In genomic region chr21:45060675-45061311, GRCh38 we compare ENCODE assay signal across 28 cellular contexts.
"Had no signal": no experiment of that assay in that cellular context is flagged by ENCODE, and none has a peak within 500 bp of the region (broad histone marks: within the 10 kb centered on the region; RNA-seq: fewer than 3 reads in every experiment).

No MANE protein-coding gene starts in this region.

- FAIRE-seq: endometrium, small intestine had no signal

- H3K36me3 ChIP-seq: breast epithelium, gastrocnemius medialis, sigmoid colon, vagina had no signal

- H3K4me3 Mint-ChIP-seq: activated B cell treated with CpG ODN at 0.5 μM for 24 hours; activated naive CD4-positive, alpha-beta T cell treated with anti-CD3 and anti-CD28 coated beads, Interleukin-2, amount 50 U/mL, for 24 hours; activated naive CD8-positive, alpha-beta T cell treated with anti-CD3 and anti-CD28 coated beads, Interleukin-2, amount 50 U/mL, for 24 hours; central memory CD8-positive, alpha-beta T cell; naive thymus-derived CD4-positive, alpha-beta T cell; stimulated activated effector memory CD8-positive, alpha-beta T cell treated with anti-CD3 and anti-CD28 coated beads, Interleukin-12 subunit alpha, Interleukin-12 subunit beta, amount 100 ng/mL, for 72 hours; stimulated activated naive CD8-positive, alpha-beta T cell treated with anti-CD3 and anti-CD28 coated beads, Interleukin-15, Interleukin-2, amounts not matched to agents 100 ng/mL and 50 ng/mL, for 24 hours; type B pancreatic cell had no signal

- H3K9ac ChIP-seq: parathyroid adenoma had no signal

- ATAC-seq: activated naive CD8-positive, alpha-beta T cell treated with anti-CD3 and anti-CD28 coated beads, Interleukin-2, amount 50 U/mL, for 24 hours; gastrocnemius medialis; left ventricle myocardium superior; naive thymus-derived CD4-positive, alpha-beta T cell; psoas muscle; stimulated activated effector memory CD8-positive, alpha-beta T cell treated with anti-CD3 and anti-CD28 coated beads, Interleukin-12 subunit alpha, Interleukin-12 subunit beta, amount 100 ng/mL, for 72 hours had no signal

- H3K79me2 ChIP-seq: parathyroid adenoma had no signal

- H2AFZ ChIP-seq: parathyroid adenoma had no signal

- DNase-seq: activated B cell treated with CpG ODN at 0.5 μM for 24 hours; activated CD4-positive, alpha-beta T cell treated with anti-CD3 and anti-CD28 coated beads, Interleukin-2, amount 50 U/mL, for 4 hours; activated CD8-positive, alpha-beta memory T cell treated with anti-CD3 and anti-CD28 coated beads for 24 hours; activated naive CD8-positive, alpha-beta T cell treated with anti-CD3 and anti-CD28 coated beads, Interleukin-2, amount 50 U/mL, for 24 hours; amygdala; effector CD8-positive, alpha-beta T cell; gastrocnemius medialis; glutamatergic neuron; islet precursor cell; left ventricle myocardium superior; mammary epithelial cell; naive thymus-derived CD4-positive, alpha-beta T cell; occipital lobe; psoas muscle; sigmoid colon; small intestine; stimulated activated CD4-positive, alpha-beta T cell treated with anti-CD3 and anti-CD28 coated beads, Interleukin-4, amount 100 ng/mL, for 24 hours; T-helper 2 cell had no signal

- H3K27me3 ChIP-seq: breast epithelium, gastrocnemius medialis, sigmoid colon, vagina had no signal

- H3K9me3 Mint-ChIP-seq: activated B cell treated with CpG ODN at 0.5 μM for 24 hours; activated naive CD4-positive, alpha-beta T cell treated with anti-CD3 and anti-CD28 coated beads, Interleukin-2, amount 50 U/mL, for 24 hours; activated naive CD8-positive, alpha-beta T cell treated with anti-CD3 and anti-CD28 coated beads, Interleukin-2, amount 50 U/mL, for 24 hours; central memory CD8-positive, alpha-beta T cell; naive thymus-derived CD4-positive, alpha-beta T cell; stimulated activated effector memory CD8-positive, alpha-beta T cell treated with anti-CD3 and anti-CD28 coated beads, Interleukin-12 subunit alpha, Interleukin-12 subunit beta, amount 100 ng/mL, for 72 hours; stimulated activated naive CD8-positive, alpha-beta T cell treated with anti-CD3 and anti-CD28 coated beads, Interleukin-15, Interleukin-2, amounts not matched to agents 100 ng/mL and 50 ng/mL, for 24 hours; type B pancreatic cell had no signal

- H3K27ac Mint-ChIP-seq: activated B cell treated with CpG ODN at 0.5 μM for 24 hours; activated naive CD4-positive, alpha-beta T cell treated with anti-CD3 and anti-CD28 coated beads, Interleukin-2, amount 50 U/mL, for 24 hours; activated naive CD8-positive, alpha-beta T cell treated with anti-CD3 and anti-CD28 coated beads, Interleukin-2, amount 50 U/mL, for 24 hours; naive thymus-derived CD4-positive, alpha-beta T cell; stimulated activated effector memory CD8-positive, alpha-beta T cell treated with anti-CD3 and anti-CD28 coated beads, Interleukin-12 subunit alpha, Interleukin-12 subunit beta, amount 100 ng/mL, for 72 hours; stimulated activated naive CD8-positive, alpha-beta T cell treated with anti-CD3 and anti-CD28 coated beads, Interleukin-15, Interleukin-2, amounts not matched to agents 100 ng/mL and 50 ng/mL, for 24 hours; type B pancreatic cell had no signal

- H3K4me3 ChIP-seq: breast epithelium, gastrocnemius medialis, psoas muscle, sigmoid colon, vagina had no signal

- H3K27ac ChIP-seq: breast epithelium, epithelial cell of prostate, gastrocnemius medialis, parathyroid adenoma, psoas muscle, sigmoid colon, vagina had no signal

- H3K9me3 ChIP-seq: breast epithelium, gastrocnemius medialis, psoas muscle, vagina had no signal

- H3K36me3 Mint-ChIP-seq: activated naive CD4-positive, alpha-beta T cell treated with anti-CD3 and anti-CD28 coated beads, Interleukin-2, amount 50 U/mL, for 24 hours; naive thymus-derived CD4-positive, alpha-beta T cell; stimulated activated effector memory CD8-positive, alpha-beta T cell treated with anti-CD3 and anti-CD28 coated beads, Interleukin-12 subunit alpha, Interleukin-12 subunit beta, amount 100 ng/mL, for 72 hours; type B pancreatic cell had no signal

- H3K4me1 ChIP-seq: breast epithelium, parathyroid adenoma, psoas muscle had no signal

- H3K4me1 Mint-ChIP-seq: activated B cell treated with CpG ODN at 0.5 μM for 24 hours; activated naive CD4-positive, alpha-beta T cell treated with anti-CD3 and anti-CD28 coated beads, Interleukin-2, amount 50 U/mL, for 24 hours; activated naive CD8-positive, alpha-beta T cell treated with anti-CD3 and anti-CD28 coated beads, Interleukin-2, amount 50 U/mL, for 24 hours; central memory CD8-positive, alpha-beta T cell; stimulated activated effector memory CD8-positive, alpha-beta T cell treated with anti-CD3 and anti-CD28 coated beads, Interleukin-12 subunit alpha, Interleukin-12 subunit beta, amount 100 ng/mL, for 72 hours had no signal
